ENCODE assay signal across 9 cellular contexts in genomic region chr5:169647566-169647965, GRCh38. TPM values are rescaled to one million over a fixed set of nuclear protein-coding genes. Genes with fewer than 3 reads are reported as not detected.
DNase-seq lines count a peak whose midpoint lies in the region; ATAC-seq and TF ChIP-seq lines count a peak whose summit lies in the region.
"Had no signal": no experiment of that assay in that cellular context is flagged by ENCODE, and none has a peak within 500 bp of the region (broad histone marks: within the 10 kb centered on the region; RNA-seq: fewer than 3 reads in every experiment).

No MANE protein-coding gene starts in this region.

- no peak for TF ChIP-seq CTCF in GM10248 (IDR thresholded peaks at IDR 0.05; ENCODE audit: control extremely low read depth, extremely low read depth, low read depth, missing control alignments)
- no peak for TF ChIP-seq CTCF in endothelial cell (IDR thresholded peaks at IDR 0.05; ENCODE audit: unreplicated experiment)

- no peaks in the 10 kb centered on the region for H3K36me3 Mint-ChIP-seq in endothelial cell (ENCODE audit: low read depth, unreplicated experiment)

- no peaks in the 10 kb centered on the region for H3K9me3 ChIP-seq in KOPT-K1 (ENCODE audit: insufficient read depth, low read length, poor library complexity, severe bottlenecking)

- ATAC-seq in GM21529 (IDR thresholded peaks at IDR 0.05; ENCODE audit: unreplicated experiment) (peak; percentile 53), Right ventricle myocardium inferior (no peak)

- H3K36me3 ChIP-seq in KOPT-K1 (ENCODE audit: insufficient read depth, low read length) = peaks cover 56% of the 10 kb centered on the region

- POLR2A ChIA-PET in GM10248 (lab: Yijun Ruan, JAX) = no interaction called here

- H3K27ac Mint-ChIP-seq in endothelial cell (ENCODE audit: unreplicated experiment) = peak overlapping the region; percentile 17

- H3K4me1 Mint-ChIP-seq in endothelial cell (ENCODE audit: unreplicated experiment) = peaks cover 28% of the 10 kb centered on the region

- intact Hi-C loops in Right ventricle myocardium inferior (cut with DNase I) = no loop called here

- peak overlapping the region; percentile 51 for H3K27ac ChIP-seq in KOPT-K1 (ENCODE audit: low read depth, low read length, poor library complexity, severe bottlenecking)

- peaks cover 6% of the 10 kb centered on the region for H3K27me3 Mint-ChIP-seq in endothelial cell (ENCODE audit: unreplicated experiment)

- no peak overlapping the region for H3K4me3 Mint-ChIP-seq in endothelial cell (ENCODE audit: unreplicated experiment)

- peak; percentile 48 for DNase-seq in GM10248 (ENCODE audit: extremely low spot score)
- no peak for DNase-seq in endothelial cell (ENCODE audit: low spot score)
- no peak for DNase-seq in NCI-H510A treated with DMSO at 0.1 percent for 48 hours (lab: John Stamatoyannopoulos, UW)
- DNase-seq in DMS53 treated with DMSO at 0.1 percent for 48 hours (lab: John Stamatoyannopoulos, UW; ENCODE audit: unreplicated experiment) = no peak
- DNase-seq in Right ventricle myocardium inferior (ENCODE audit: missing footprints) = no peak
- no peak for DNase-seq in activated CD4-positive, alpha-beta T cell treated with anti-CD3 and anti-CD28 coated beads, Interleukin-2, amount 50 U/mL, for 1 hour
- DNase-seq: NCI-H82 had no signal

- H3K9me3 Mint-ChIP-seq in endothelial cell (ENCODE audit: unreplicated experiment) = no peaks in the 10 kb centered on the region

- CTCF ChIA-PET in GM10248 (lab: Yijun Ruan, JAX) = interaction anchor here (1.1 to 3.6 kb wide), 5 partner anchors 8 to 65 kb away, joined by 4 to 13 read pairs (median 4); partner anchors contain the start of gene DOCK2

RNA-seq across cellular contexts. Expression of gene DOCK2, which starts 10.5 kb away (rescaled TPM):
- total RNA-seq in endothelial cell (ENCODE audit: unreplicated experiment) (6.5 TPM), Right ventricle myocardium inferior (7.9 TPM)
